12 cellular contexts compared by ENCODE assay signal in the genomic region with DNA sequence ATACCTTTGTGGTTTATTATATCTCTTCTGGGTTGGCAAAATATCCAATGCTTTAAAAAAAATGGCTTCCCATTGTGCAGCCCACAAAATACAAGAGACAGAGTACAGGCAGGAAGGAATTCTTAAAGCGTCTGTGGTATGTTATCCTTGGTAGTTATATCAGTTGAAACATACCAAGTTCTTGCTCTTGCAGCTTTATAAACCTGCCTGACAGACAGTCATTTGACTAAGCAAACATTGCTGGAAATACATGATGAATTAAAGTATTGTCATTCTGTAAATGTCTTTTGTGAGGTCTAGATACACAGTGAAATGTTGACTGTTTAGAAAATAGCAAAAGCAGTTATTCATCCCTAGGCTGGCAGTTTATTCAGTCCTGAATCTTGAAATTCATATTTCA. TPM values are rescaled to one million over a fixed set of nuclear protein-coding genes. Genes with fewer than 3 reads are reported as not detected.
DNase-seq lines count a peak whose midpoint lies in the region; ATAC-seq, FAIRE-seq and TF ChIP-seq lines count a peak whose summit lies in the region.
"Had no signal": no experiment of that assay in that cellular context is flagged by ENCODE, and none has a peak within 500 bp of the region (broad histone marks: within the 10 kb centered on the region; RNA-seq: fewer than 3 reads in every experiment).

No MANE protein-coding gene starts in this region.

- no peaks in the 10 kb centered on the region for H3K36me3 ChIP-seq in prostate gland

- no peaks in the 10 kb centered on the region for H3K9me3 ChIP-seq in prostate gland

- H3K4me1 Mint-ChIP-seq in osteocyte (ENCODE audit: unreplicated experiment) = peaks cover 24% of the 10 kb centered on the region
- peaks cover 8% of the 10 kb centered on the region for H3K4me1 Mint-ChIP-seq in activated CD8-positive, alpha-beta memory T cell treated with anti-CD3 and anti-CD28 coated beads, Interleukin-2, amount 10 ng/mL, durations not matched to agents 7 days and 5 days

- H3K27ac ChIP-seq in prostate gland = no peak overlapping the region

- H3K27me3 Mint-ChIP-seq in osteocyte (ENCODE audit: unreplicated experiment) = no peaks in the 10 kb centered on the region
- H3K27me3 Mint-ChIP-seq in activated CD8-positive, alpha-beta memory T cell treated with anti-CD3 and anti-CD28 coated beads, Interleukin-2, amount 10 ng/mL, durations not matched to agents 7 days and 5 days = peaks cover 7% of the 10 kb centered on the region
- H3K27me3 Mint-ChIP-seq: stimulated activated naive B cell treated with anti-CD40 and anti-IgM and Interleukin-4, amounts not matched to agents 10 μg/mL and 1 μg/mL and 100 μg/mL, for 72 hours had no signal

- no peak overlapping the region for H3K4me3 ChIP-seq in fibroblast of the aortic adventitia (ENCODE audit: low read depth, low read length)
- H3K4me3 ChIP-seq in prostate gland = no peak overlapping the region

- no peak for ATAC-seq in activated CD8-positive, alpha-beta memory T cell treated with anti-CD3 and anti-CD28 coated beads, Interleukin-2, amount 10 ng/mL, durations not matched to agents 7 days and 5 days

- DNase-seq in H54 (ENCODE audit: insufficient read length, low spot score) = no peak
- DNase-seq in SK-MEL-5 (ENCODE audit: low read depth, low spot score) = peak; percentile 92
- DNase-seq in fibroblast of the aortic adventitia (ENCODE audit: low read depth) = peak; percentile 60
- DNase-seq in osteocyte (ENCODE audit: extremely low spot score, unreplicated experiment) = no peak
- no peak for DNase-seq in activated CD8-positive, alpha-beta memory T cell treated with anti-CD3 and anti-CD28 coated beads, Interleukin-2, amount 10 ng/mL, durations not matched to agents 7 days and 5 days
- no peak for DNase-seq in prostate gland (ENCODE audit: low spot score)
- no peak for DNase-seq in superior temporal gyrus (ENCODE audit: extremely low spot score)
- DNase-seq in stimulated activated CD4-positive, alpha-beta T cell treated with anti-CD3 and anti-CD28 coated beads, Interleukin-2, amount 100 ng/mL, for 48 hours = no peak
- DNase-seq: CD8-positive, alpha-beta memory T cell; NCI-H187 treated with DMSO at 0.1 percent for 48 hours; stimulated activated naive B cell treated with anti-CD40 and anti-IgM and Interleukin-4, amounts not matched to agents 10 μg/mL and 1 μg/mL and 100 μg/mL, for 72 hours; T-helper 9 cell had no signal

- no peak for TF ChIP-seq CTCF in fibroblast of the aortic adventitia (IDR thresholded peaks at IDR 0.05; ENCODE audit: insufficient read depth, low read length)
- no peak for TF ChIP-seq CTCF in osteocyte (IDR thresholded peaks at IDR 0.05)
- no peak for TF ChIP-seq CTCF in prostate gland (IDR thresholded peaks at IDR 0.05)

- peak overlapping the region; percentile 57 for H3K27ac Mint-ChIP-seq in osteocyte (ENCODE audit: unreplicated experiment)
- H3K27ac Mint-ChIP-seq in activated CD8-positive, alpha-beta memory T cell treated with anti-CD3 and anti-CD28 coated beads, Interleukin-2, amount 10 ng/mL, durations not matched to agents 7 days and 5 days = no peak overlapping the region
- H3K27ac Mint-ChIP-seq: CD8-positive, alpha-beta memory T cell had no signal

- no peaks in the 10 kb centered on the region for H3K36me3 Mint-ChIP-seq in osteocyte (ENCODE audit: unreplicated experiment)
- no peaks in the 10 kb centered on the region for H3K36me3 Mint-ChIP-seq in activated CD8-positive, alpha-beta memory T cell treated with anti-CD3 and anti-CD28 coated beads, Interleukin-2, amount 10 ng/mL, durations not matched to agents 7 days and 5 days
- H3K36me3 Mint-ChIP-seq: CD8-positive, alpha-beta memory T cell; stimulated activated naive B cell treated with anti-CD40 and anti-IgM and Interleukin-4, amounts not matched to agents 10 μg/mL and 1 μg/mL and 100 μg/mL, for 72 hours had no signal

- in situ Hi-C loops in SK-MEL-5 (cut with HindIII; ENCODE audit: low pct_unique_long_range_greater_than_20kb, low sequenced_read_pairs) = no loop called here

- intact Hi-C loops in prostate gland (cut with DNase I) = no loop called here

- WGBS in prostate gland = 12% methylated on average over 1 of the region's 1 CpG

- H3K4me3 Mint-ChIP-seq in osteocyte (ENCODE audit: unreplicated experiment) = no peak overlapping the region
- no peak overlapping the region for H3K4me3 Mint-ChIP-seq in activated CD8-positive, alpha-beta memory T cell treated with anti-CD3 and anti-CD28 coated beads, Interleukin-2, amount 10 ng/mL, durations not matched to agents 7 days and 5 days
- H3K4me3 Mint-ChIP-seq: CD8-positive, alpha-beta memory T cell; stimulated activated naive B cell treated with anti-CD40 and anti-IgM and Interleukin-4, amounts not matched to agents 10 μg/mL and 1 μg/mL and 100 μg/mL, for 72 hours had no signal

- no peaks in the 10 kb centered on the region for H3K9me3 Mint-ChIP-seq in osteocyte (ENCODE audit: unreplicated experiment)
- no peaks in the 10 kb centered on the region for H3K9me3 Mint-ChIP-seq in activated CD8-positive, alpha-beta memory T cell treated with anti-CD3 and anti-CD28 coated beads, Interleukin-2, amount 10 ng/mL, durations not matched to agents 7 days and 5 days (ENCODE audit: low read depth)
- H3K9me3 Mint-ChIP-seq: CD8-positive, alpha-beta memory T cell; stimulated activated naive B cell treated with anti-CD40 and anti-IgM and Interleukin-4, amounts not matched to agents 10 μg/mL and 1 μg/mL and 100 μg/mL, for 72 hours had no signal

- no peaks in the 10 kb centered on the region for H3K27me3 ChIP-seq in prostate gland (replicated peaks; ENCODE audit: insufficient read depth)

- no peaks in the 10 kb centered on the region for H3K4me1 ChIP-seq in prostate gland (replicated peaks)

- CTCF ChIA-PET in activated CD8-positive, alpha-beta memory T cell treated with anti-CD3 and anti-CD28 coated beads, Interleukin-2, amount 10 ng/mL, durations not matched to agents 7 days and 5 days (lab: Charles Lee) = interaction anchor here (2.7 kb wide), 1 partner anchor 10 kb away, joined by 12 read pairs; no protein-coding TSS in a partner anchor

- peak; percentile 88 for FAIRE-seq in H54 (lab: Jason Lieb, UNC)

- TF ChIP-seq POLR2A in H54 (IDR thresholded peaks at IDR 0.05; ENCODE audit: low read depth, low read length) (no peak), prostate gland (IDR thresholded peaks at IDR 0.05) (no peak)

RNA-seq across cellular contexts. Expression of gene MAP3K13, which starts 44.8 kb away (rescaled TPM):
- total RNA-seq in SK-MEL-5 (2014; rRNA removed; shearing (Covaris generic)) = 26.2 and 33.7 TPM in 2 replicates
- 24.8 and 29.9 TPM in 2 replicates for polyA plus RNA-seq in SK-MEL-5 (2015; cell fraction: cytosol; rRNA removed)
- polyA plus RNA-seq in SK-MEL-5 (2015; cell fraction: nucleus; rRNA removed) = 5.5 and 5.7 TPM in 2 replicates
- 13.0 and 21.9 TPM in 2 replicates for total RNA-seq in fibroblast of the aortic adventitia (ENCODE audit: low replicate concordance)
- total RNA-seq in osteocyte = 24.2 and 26.9 TPM in 2 replicates
- 10 to 100 TPM in 1 of 2 experiments, 1 to 10 TPM in 1; 9.9 to 13.9 TPM for total RNA-seq in activated CD8-positive, alpha-beta memory T cell treated with anti-CD3 and anti-CD28 coated beads, Interleukin-2, amount 10 ng/mL, durations not matched to agents 7 days and 5 days
- total RNA-seq in prostate gland = 10 to 100 TPM; 32.9 to 51.1 TPM

Comparison
In these comparisons a context has a peak if more than half of its experiments do, and no peak if none do; other contexts are left out.
1. DNase-seq: peak in SK-MEL-5 (single experiment) and fibroblast of the aortic adventitia (single experiment); none in H54 (single experiment), osteocyte (single experiment), activated CD8-positive, alpha-beta memory T cell treated with anti-CD3 and anti-CD28 coated beads, Interleukin-2, amount 10 ng/mL, durations not matched to agents 7 days and 5 days (single experiment), prostate gland (single experiment), superior temporal gyrus (single experiment) and stimulated activated CD4-positive, alpha-beta T cell treated with anti-CD3 and anti-CD28 coated beads, Interleukin-2, amount 100 ng/mL, for 48 hours (0 of 2).